In genomic region chr3:182795383-182795782, GRCh38 we compare ENCODE assay signal across 8 cellular contexts. TPM values are rescaled to one million over a fixed set of nuclear protein-coding genes. Genes with fewer than 3 reads are reported as not detected.
DNase-seq lines count a peak whose midpoint lies in the region; ATAC-seq and TF ChIP-seq lines count a peak whose summit lies in the region.

No MANE protein-coding gene starts in this region.

- peaks cover 22% of the 10 kb centered on the region for H3K36me3 Mint-ChIP-seq in CD8-positive, alpha-beta T cell
- peaks cover 6% of the 10 kb centered on the region for H3K36me3 Mint-ChIP-seq in activated CD4-positive, alpha-beta memory T cell treated with anti-CD3 and anti-CD28 coated beads for 36 hours

- peak overlapping the region; percentile 86 for H3K4me3 ChIP-seq in CD8-positive, alpha-beta T cell (ENCODE audit: low read depth, low read length)
- no peak overlapping the region for H3K4me3 ChIP-seq in KMS-11 (IDR thresholded peaks at IDR 0.05; ENCODE audit: insufficient read depth, low read depth, low read length)

- H3K9me3 Mint-ChIP-seq in CD8-positive, alpha-beta T cell: no peaks in the 10 kb centered on the region
- no peaks in the 10 kb centered on the region for H3K9me3 Mint-ChIP-seq in activated CD4-positive, alpha-beta memory T cell treated with anti-CD3 and anti-CD28 coated beads for 36 hours

- H3K27ac Mint-ChIP-seq in CD8-positive, alpha-beta T cell: peak overlapping the region; percentile 96
- peak overlapping the region; percentile 94 for H3K27ac Mint-ChIP-seq in activated CD4-positive, alpha-beta memory T cell treated with anti-CD3 and anti-CD28 coated beads for 36 hours

- no peaks in the 10 kb centered on the region for H3K36me3 ChIP-seq in CD8-positive, alpha-beta T cell (ENCODE audit: insufficient read depth, low read length)
- H3K36me3 ChIP-seq in KMS-11 (ENCODE audit: insufficient read depth): no peaks in the 10 kb centered on the region

- peaks cover 27% of the 10 kb centered on the region for H3K4me1 ChIP-seq in CD8-positive, alpha-beta T cell (ENCODE audit: insufficient read depth, low read length)
- peaks cover 23% of the 10 kb centered on the region for H3K4me1 ChIP-seq in KMS-11 (ENCODE audit: low read depth, poor library complexity, severe bottlenecking)

- intact Hi-C loops in CD8-positive, alpha-beta T cell (cut with DNase I, micrococcal nuclease): loop anchor here (2.0 to 10.0 kb wide), 6 partner anchors 41 to 1803 kb away; partner anchors contain the start of genes ALG3 (in 1 of the 2), EEF1AKMT4 (in 1 of the 2), FAM131A (in 1 of the 2) and MCCC1 (in 1 of the 2)
- intact Hi-C loops in activated CD4-positive, alpha-beta memory T cell treated with anti-CD3 and anti-CD28 coated beads for 36 hours (cut with micrococcal nuclease): loop anchor here (5.0 to 10.0 kb wide), 2 partner anchors 172 to 1081 kb away; partner anchors contain the start of gene SOX2

- no peaks in the 10 kb centered on the region for H4K20me1 ChIP-seq in KMS-11 (ENCODE audit: insufficient read depth)

- H3K79me2 ChIP-seq in KMS-11 (ENCODE audit: insufficient read depth, low read depth): peaks cover 63% of the 10 kb centered on the region

- peak overlapping the region; percentile 8; the same call in 1 of the 2 replicates for H2AFZ ChIP-seq in KMS-11 (ENCODE audit: low read depth)

- DNase-seq in CD8-positive, alpha-beta T cell: peak in 6 of 7 experiments; percentile 16 to 55 (median 42)
- peak; percentile 56 for DNase-seq in activated CD4-positive, alpha-beta memory T cell treated with anti-CD3 and anti-CD28 coated beads for 36 hours
- DNase-seq in foreskin melanocyte (peak; percentile 33), AG08395 (ENCODE audit: low spot score) (no peak), NCI-H2081 (lab: John Stamatoyannopoulos, UW) (no peak)
- peak; percentile 10 for DNase-seq in stimulated activated CD8-positive, alpha-beta memory T cell treated with anti-CD3 and anti-CD28 coated beads, Interleukin-15, amount 100 ng/mL, for 1 hour (ENCODE audit: low read depth)

- peak overlapping the region; percentile 90 for H3K27ac ChIP-seq in CD8-positive, alpha-beta T cell (ENCODE audit: low read depth, low read length)
- peak overlapping the region; percentile 79 for H3K27ac ChIP-seq in KMS-11

- peak overlapping the region; percentile 94 for H3K4me3 Mint-ChIP-seq in CD8-positive, alpha-beta T cell
- H3K4me3 Mint-ChIP-seq in activated CD4-positive, alpha-beta memory T cell treated with anti-CD3 and anti-CD28 coated beads for 36 hours: peak overlapping the region; percentile 86

- peak overlapping the region; percentile 72 for H3K4me2 ChIP-seq in KMS-11

- no peaks in the 10 kb centered on the region for H3K27me3 Mint-ChIP-seq in CD8-positive, alpha-beta T cell (ENCODE audit: low read depth)
- H3K27me3 Mint-ChIP-seq in activated CD4-positive, alpha-beta memory T cell treated with anti-CD3 and anti-CD28 coated beads for 36 hours: no peaks in the 10 kb centered on the region

- peak; percentile 34 for ATAC-seq in CD8-positive, alpha-beta T cell
- ATAC-seq in GM19395 (IDR thresholded peaks at IDR 0.05; ENCODE audit: unreplicated experiment): peak; percentile 36

- no peaks in the 10 kb centered on the region for H3K27me3 ChIP-seq in CD8-positive, alpha-beta T cell (ENCODE audit: insufficient read depth, low read length)
- no peaks in the 10 kb centered on the region for H3K27me3 ChIP-seq in KMS-11 (ENCODE audit: insufficient read depth, low read depth)

- no peak for TF ChIP-seq CTCF in CD8-positive, alpha-beta T cell (IDR thresholded peaks at IDR 0.05)
- TF ChIP-seq CTCF in KMS-11 (conservative IDR thresholded peaks at IDR 0.05; ENCODE audit: low read depth, low read length): no peak

- H3K9ac ChIP-seq in KMS-11: peak overlapping the region; percentile 80; the same call in 1 of the 2 replicates

- CTCF ChIA-PET in CD8-positive, alpha-beta T cell (lab: Charles Lee): interaction anchor here (0.7 to 1.7 kb wide), 4 partner anchors 24 to 84 kb away, joined by 3 read pairs; no protein-coding TSS in a partner anchor
- CTCF ChIA-PET in activated CD4-positive, alpha-beta memory T cell treated with anti-CD3 and anti-CD28 coated beads for 36 hours (lab: Charles Lee): interaction anchor here (0.7 to 2.2 kb wide), 3 partner anchors 11 to 82 kb away, joined by 3 to 6 read pairs (median 3); no protein-coding TSS in a partner anchor

- no peaks in the 10 kb centered on the region for H3K9me3 ChIP-seq in CD8-positive, alpha-beta T cell (ENCODE audit: low read length)

- H3K4me1 Mint-ChIP-seq in CD8-positive, alpha-beta T cell (ENCODE audit: low read depth): peaks cover 45% of the 10 kb centered on the region
- peaks cover 33% of the 10 kb centered on the region for H3K4me1 Mint-ChIP-seq in activated CD4-positive, alpha-beta memory T cell treated with anti-CD3 and anti-CD28 coated beads for 36 hours (ENCODE audit: low read depth)

- POLR2A ChIA-PET in CD8-positive, alpha-beta T cell (lab: Charles Lee): interaction anchor here (0.9 to 2.7 kb wide), 5 partner anchors 8 to 62 kb away, joined by 3 to 9 read pairs (median 3); no protein-coding TSS in a partner anchor
- POLR2A ChIA-PET in activated CD4-positive, alpha-beta memory T cell treated with anti-CD3 and anti-CD28 coated beads for 36 hours (lab: Charles Lee): interaction anchor here (0.6 to 1.3 kb wide), 3 partner anchors 173 to 303 kb away, joined by 5 to 7 read pairs (median 5); no protein-coding TSS in a partner anchor

RNA-seq across cellular contexts. Expression of gene ATP11B, which starts 2.1 kb away (rescaled TPM):
- total RNA-seq in CD8-positive, alpha-beta T cell: 100 to 1,000 TPM; 122 to 125 TPM
- total RNA-seq in activated CD4-positive, alpha-beta memory T cell treated with anti-CD3 and anti-CD28 coated beads for 36 hours: 10 to 100 TPM; 93.9 to 96.0 TPM

Comparison
In these comparisons a context has a peak if more than half of its experiments do, and no peak if none do; other contexts are left out.
1. DNase-seq: peak in CD8-positive, alpha-beta T cell (6 of 7), activated CD4-positive, alpha-beta memory T cell treated with anti-CD3 and anti-CD28 coated beads for 36 hours (single experiment), foreskin melanocyte (single experiment) and stimulated activated CD8-positive, alpha-beta memory T cell treated with anti-CD3 and anti-CD28 coated beads, Interleukin-15, amount 100 ng/mL, for 1 hour (single experiment); none in AG08395 (single experiment) and NCI-H2081 (0 of 2).